1 cellular context compared by ENCODE assay signal in the genomic region with DNA sequence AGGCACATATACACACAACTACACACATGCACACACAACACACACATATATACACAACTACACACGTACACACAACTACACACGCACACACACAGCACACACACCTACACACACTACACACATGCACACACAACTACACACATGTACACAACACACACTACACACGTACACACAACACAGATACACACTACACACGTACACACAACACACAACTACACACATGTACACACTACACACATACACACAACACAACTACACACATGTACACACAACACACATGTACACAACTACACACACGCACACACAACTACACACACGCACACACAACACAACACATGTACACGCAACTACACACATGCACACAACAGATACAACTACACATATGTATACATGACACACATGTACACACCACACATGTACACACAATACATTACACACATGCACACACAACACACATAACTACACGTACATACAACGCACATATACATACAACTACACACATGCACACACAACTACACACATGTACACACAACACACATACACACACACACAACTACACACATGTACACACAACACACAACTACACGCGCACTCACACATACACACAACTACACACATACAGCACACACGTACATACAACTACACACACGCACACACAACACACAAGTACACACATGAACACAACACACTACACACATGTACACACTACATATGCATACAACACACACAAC.
A peak's percentile ranks its signal among the peaks of the same experiment; 100 is the strongest.
TF ChIP-seq lines count a peak whose summit lies in the region.

No MANE protein-coding gene starts in this region.

TF ChIP-seq in K562, 482 proteins besides CTCF, POLR2A, EP300 and RAD21 (continued from another document):
- no peak for TF ChIP-seq ETV6 (IDR thresholded peaks at IDR 0.05; ENCODE audit: borderline replicate concordance in 1 of 2, low read depth in 2 of 2, low read length in 1 of 2)
- no peak for TF ChIP-seq ETV6 (CRISPR knock-in tag; IDR thresholded peaks at IDR 0.05; ENCODE audit: borderline replicate concordance)
- TF ChIP-seq, protein P1, sequence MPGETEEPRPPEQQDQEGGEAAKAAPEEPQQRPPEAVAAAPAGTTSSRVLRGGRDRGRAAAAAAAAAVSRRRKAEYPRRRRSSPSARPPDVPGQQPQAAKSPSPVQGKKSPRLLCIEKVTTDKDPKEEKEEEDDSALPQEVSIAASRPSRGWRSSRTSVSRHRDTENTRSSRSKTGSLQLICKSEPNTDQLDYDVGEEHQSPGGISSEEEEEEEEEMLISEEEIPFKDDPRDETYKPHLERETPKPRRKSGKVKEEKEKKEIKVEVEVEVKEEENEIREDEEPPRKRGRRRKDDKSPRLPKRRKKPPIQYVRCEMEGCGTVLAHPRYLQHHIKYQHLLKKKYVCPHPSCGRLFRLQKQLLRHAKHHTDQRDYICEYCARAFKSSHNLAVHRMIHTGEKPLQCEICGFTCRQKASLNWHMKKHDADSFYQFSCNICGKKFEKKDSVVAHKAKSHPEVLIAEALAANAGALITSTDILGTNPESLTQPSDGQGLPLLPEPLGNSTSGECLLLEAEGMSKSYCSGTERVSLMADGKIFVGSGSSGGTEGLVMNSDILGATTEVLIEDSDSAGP (CRISPR knock-in tag; IDR thresholded peaks at IDR 0.05), result 0 out of 2 replicates have a peak, but pooled peaks have one; percentile 44
- TF ChIP-seq, protein P2, sequence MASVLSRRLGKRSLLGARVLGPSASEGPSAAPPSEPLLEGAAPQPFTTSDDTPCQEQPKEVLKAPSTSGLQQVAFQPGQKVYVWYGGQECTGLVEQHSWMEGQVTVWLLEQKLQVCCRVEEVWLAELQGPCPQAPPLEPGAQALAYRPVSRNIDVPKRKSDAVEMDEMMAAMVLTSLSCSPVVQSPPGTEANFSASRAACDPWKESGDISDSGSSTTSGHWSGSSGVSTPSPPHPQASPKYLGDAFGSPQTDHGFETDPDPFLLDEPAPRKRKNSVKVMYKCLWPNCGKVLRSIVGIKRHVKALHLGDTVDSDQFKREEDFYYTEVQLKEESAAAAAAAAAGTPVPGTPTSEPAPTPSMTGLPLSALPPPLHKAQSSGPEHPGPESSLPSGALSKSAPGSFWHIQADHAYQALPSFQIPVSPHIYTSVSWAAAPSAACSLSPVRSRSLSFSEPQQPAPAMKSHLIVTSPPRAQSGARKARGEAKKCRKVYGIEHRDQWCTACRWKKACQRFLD (CRISPR knock-in tag; IDR thresholded peaks at IDR 0.05), result no peak
- peak; percentile 40; the same call in 1 of the 2 replicates for TF ChIP-seq ADNP (tag; IDR thresholded peaks at IDR 0.05)
- TF ChIP-seq, protein P3, sequence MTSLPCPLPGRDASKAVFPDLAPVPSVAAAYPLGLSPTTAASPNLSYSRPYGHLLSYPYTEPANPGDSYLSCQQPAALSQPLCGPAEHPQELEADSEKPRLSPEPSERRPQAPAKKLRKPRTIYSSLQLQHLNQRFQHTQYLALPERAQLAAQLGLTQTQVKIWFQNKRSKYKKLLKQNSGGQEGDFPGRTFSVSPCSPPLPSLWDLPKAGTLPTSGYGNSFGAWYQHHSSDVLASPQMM (CRISPR knock-in tag; IDR thresholded peaks at IDR 0.05), result no peak
- no peak for TF ChIP-seq HMGN3 (IDR thresholded peaks at IDR 0.05; ENCODE audit: borderline replicate concordance, extremely low read depth, insufficient read length, low read depth, low read length)
